ENCODE assay signal across 20 cellular contexts in genomic region chr7:2953099-2953498, GRCh38.
DNase-seq lines count a peak whose midpoint lies in the region; ATAC-seq, FAIRE-seq and TF ChIP-seq lines count a peak whose summit lies in the region.
"Had no signal": no experiment of that assay in that cellular context is flagged by ENCODE, and none has a peak within 500 bp of the region (broad histone marks: within the 10 kb centered on the region; RNA-seq: fewer than 3 reads in every experiment).

No MANE protein-coding gene starts in this region.

- H3K4me3 Mint-ChIP-seq in stimulated activated naive CD8-positive, alpha-beta T cell treated with anti-CD3 and anti-CD28 coated beads, Interleukin-15, Interleukin-2, amounts not matched to agents 100 ng/mL and 50 ng/mL, for 24 hours = no peak overlapping the region
- H3K4me3 Mint-ChIP-seq in stimulated activated naive CD8-positive, alpha-beta T cell treated with anti-CD3 and anti-CD28 coated beads, Interleukin-15, amount 100 ng/mL, for 72 hours = no peak overlapping the region
- H3K4me3 Mint-ChIP-seq in T-helper 17 cell = peak overlapping the region; percentile 25
- H3K4me3 Mint-ChIP-seq: GM23338, type B pancreatic cell had no signal

- no peak for TF ChIP-seq POLR2A in GM12891 (IDR thresholded peaks at IDR 0.05; ENCODE audit: low read depth, low read length)

- H3K4me3 ChIP-seq in MM.1S (ENCODE audit: low read length) = no peak overlapping the region
- H3K4me3 ChIP-seq: coronary artery, GM23338, SJSA1, stomach had no signal

- peaks cover 94% of the 10 kb centered on the region for H3K4me1 Mint-ChIP-seq in stimulated activated naive CD8-positive, alpha-beta T cell treated with anti-CD3 and anti-CD28 coated beads, Interleukin-15, Interleukin-2, amounts not matched to agents 100 ng/mL and 50 ng/mL, for 24 hours (ENCODE audit: low read depth)
- peaks cover 87% of the 10 kb centered on the region for H3K4me1 Mint-ChIP-seq in stimulated activated naive CD8-positive, alpha-beta T cell treated with anti-CD3 and anti-CD28 coated beads, Interleukin-15, amount 100 ng/mL, for 72 hours
- H3K4me1 Mint-ChIP-seq in T-helper 17 cell = peaks cover 22% of the 10 kb centered on the region

- H3K9me3 Mint-ChIP-seq in stimulated activated naive CD8-positive, alpha-beta T cell treated with anti-CD3 and anti-CD28 coated beads, Interleukin-15, Interleukin-2, amounts not matched to agents 100 ng/mL and 50 ng/mL, for 24 hours = peaks cover 10% of the 10 kb centered on the region
- peaks cover 13 to 26% of the 10 kb centered on the region in 2 donors for H3K9me3 Mint-ChIP-seq in stimulated activated naive CD8-positive, alpha-beta T cell treated with anti-CD3 and anti-CD28 coated beads, Interleukin-15, amount 100 ng/mL, for 72 hours

- H3K27me3 ChIP-seq in MM.1S (replicated peaks; ENCODE audit: insufficient read depth, low read length) = no peaks in the 10 kb centered on the region
- H3K27me3 ChIP-seq: SJSA1 had no signal

- H3K27ac ChIP-seq in epithelial cell of prostate (peak overlapping the region; percentile 5), MM.1S (ENCODE audit: low read length) (no peak overlapping the region)
- H3K27ac ChIP-seq: coronary artery, SJSA1, stomach had no signal

- H3K27ac Mint-ChIP-seq in stimulated activated naive CD8-positive, alpha-beta T cell treated with anti-CD3 and anti-CD28 coated beads, Interleukin-15, Interleukin-2, amounts not matched to agents 100 ng/mL and 50 ng/mL, for 24 hours = peak overlapping the region; percentile 72
- H3K27ac Mint-ChIP-seq in stimulated activated naive CD8-positive, alpha-beta T cell treated with anti-CD3 and anti-CD28 coated beads, Interleukin-15, amount 100 ng/mL, for 72 hours = peak overlapping the region in 1 of 2 donors; percentile 25
- peak overlapping the region; percentile 92 for H3K27ac Mint-ChIP-seq in T-helper 17 cell
- H3K27ac Mint-ChIP-seq: GM23338, type B pancreatic cell had no signal

- H3K9me3 ChIP-seq in T-helper 17 cell (ENCODE audit: control insufficient read depth, low read length, poor library complexity, severe bottlenecking) = no peaks in the 10 kb centered on the region
- H3K9me3 ChIP-seq in MM.1S (replicated peaks; ENCODE audit: insufficient read depth, low read length) = no peaks in the 10 kb centered on the region
- H3K9me3 ChIP-seq: SJSA1 had no signal

- peaks cover 83% of the 10 kb centered on the region for H3K36me3 Mint-ChIP-seq in stimulated activated naive CD8-positive, alpha-beta T cell treated with anti-CD3 and anti-CD28 coated beads, Interleukin-15, Interleukin-2, amounts not matched to agents 100 ng/mL and 50 ng/mL, for 24 hours (ENCODE audit: low read depth)
- H3K36me3 Mint-ChIP-seq in T-helper 17 cell (ENCODE audit: low read depth) = peaks cover 7% of the 10 kb centered on the region
- H3K36me3 Mint-ChIP-seq: type B pancreatic cell had no signal

- H3F3A ChIP-seq in MM.1S (ENCODE audit: insufficient read depth, low read length) = no peaks in the 10 kb centered on the region

- H3K79me2 ChIP-seq in MM.1S (ENCODE audit: low read length) = no peaks in the 10 kb centered on the region

- H3K36me3 ChIP-seq in MM.1S (replicated peaks; ENCODE audit: insufficient read depth, low read length) = no peaks in the 10 kb centered on the region
- H3K36me3 ChIP-seq: SJSA1, stomach had no signal

- H4K20me1 ChIP-seq in MM.1S (ENCODE audit: insufficient read depth, low read length) = no peaks in the 10 kb centered on the region

- no peak overlapping the region for H2AFZ ChIP-seq in MM.1S (ENCODE audit: low read length)
- H2AFZ ChIP-seq: GM23338 had no signal

- H3K9ac ChIP-seq in MM.1S (ENCODE audit: low read length) = no peak overlapping the region

- no peak for TF ChIP-seq CTCF in MM.1S (IDR thresholded peaks at IDR 0.05; ENCODE audit: low read length)

- no peaks in the 10 kb centered on the region for H3K27me3 Mint-ChIP-seq in stimulated activated naive CD8-positive, alpha-beta T cell treated with anti-CD3 and anti-CD28 coated beads, Interleukin-15, Interleukin-2, amounts not matched to agents 100 ng/mL and 50 ng/mL, for 24 hours
- no peaks in the 10 kb centered on the region for H3K27me3 Mint-ChIP-seq in stimulated activated naive CD8-positive, alpha-beta T cell treated with anti-CD3 and anti-CD28 coated beads, Interleukin-15, amount 100 ng/mL, for 72 hours
- H3K27me3 Mint-ChIP-seq in T-helper 17 cell = no peaks in the 10 kb centered on the region
- H3K27me3 Mint-ChIP-seq: type B pancreatic cell had no signal

- DNase-seq in stimulated activated naive CD8-positive, alpha-beta T cell treated with anti-CD3 and anti-CD28 coated beads, Interleukin-15, amount 100 ng/mL, for 72 hours = no peak
- no peak for DNase-seq in T-helper 17 cell
- DNase-seq in epithelial cell of prostate (ENCODE audit: low read depth, low spot score) = no peak
- DNase-seq in GM12891 (ENCODE audit: insufficient read length, low spot score) = no peak
- no peak for DNase-seq in MM.1S
- DNase-seq: activated naive CD4-positive, alpha-beta T cell treated with Interleukin-2 at 50 U/mL for 16 hours; Calu3; left cardiac atrium; NCI-H1436 treated with DMSO at 0.1 percent for 48 hours; NCI-H748 treated with DMSO at 0.1 percent for 48 hours; stomach had no signal

- H3K9me2 ChIP-seq in MM.1S (replicated peaks; ENCODE audit: insufficient read depth, low read length) = no peaks in the 10 kb centered on the region

- H3K4me1 ChIP-seq in MM.1S (ENCODE audit: low read length) = no peaks in the 10 kb centered on the region
- H3K4me1 ChIP-seq: stomach had no signal

- ATAC-seq in stimulated activated naive CD8-positive, alpha-beta T cell treated with anti-CD3 and anti-CD28 coated beads, Interleukin-15, amount 100 ng/mL, for 72 hours = no peak
- ATAC-seq in T-helper 17 cell (no peak), HG03095 (IDR thresholded peaks at IDR 0.05; ENCODE audit: unreplicated experiment) (no peak), GM21526 (IDR thresholded peaks at IDR 0.05; ENCODE audit: low FRiP score, unreplicated experiment) (no peak)
- ATAC-seq: activated CD4-positive, CD25-positive, alpha-beta regulatory T cell treated with anti-CD3 and anti-CD28 coated beads, Interleukin-2, amount 50 U/mL, for 24 hours; GM23338; left cardiac atrium had no signal

- no peak overlapping the region for H3K4me2 ChIP-seq in MM.1S (ENCODE audit: low read depth, low read length)
- H3K4me2 ChIP-seq: GM23338 had no signal

- no peak for FAIRE-seq in GM12891 (lab: Jason Lieb, UNC)
- FAIRE-seq: frontal cortex had no signal

TF ChIP-seq in GM12891, 5 proteins besides CTCF, POLR2A, EP300 and RAD21:
- no peak for TF ChIP-seq POU2F2 (IDR thresholded peaks at IDR 0.05; ENCODE audit: low read depth, low read length)
- no peak for TF ChIP-seq TAF1 (IDR thresholded peaks at IDR 0.05; ENCODE audit: low read depth, low read length)
- no peak for TF ChIP-seq PAX5 (IDR thresholded peaks at IDR 0.05; ENCODE audit: insufficient read depth, low read length, severe bottlenecking)
- no peak for TF ChIP-seq SPI1 (IDR thresholded peaks at IDR 0.05; ENCODE audit: low read depth, low read length)
- TF ChIP-seq POLR2AphosphoS5 (IDR thresholded peaks at IDR 0.05; ENCODE audit: low read depth, low read length) = no peak
